In the genomic region with DNA sequence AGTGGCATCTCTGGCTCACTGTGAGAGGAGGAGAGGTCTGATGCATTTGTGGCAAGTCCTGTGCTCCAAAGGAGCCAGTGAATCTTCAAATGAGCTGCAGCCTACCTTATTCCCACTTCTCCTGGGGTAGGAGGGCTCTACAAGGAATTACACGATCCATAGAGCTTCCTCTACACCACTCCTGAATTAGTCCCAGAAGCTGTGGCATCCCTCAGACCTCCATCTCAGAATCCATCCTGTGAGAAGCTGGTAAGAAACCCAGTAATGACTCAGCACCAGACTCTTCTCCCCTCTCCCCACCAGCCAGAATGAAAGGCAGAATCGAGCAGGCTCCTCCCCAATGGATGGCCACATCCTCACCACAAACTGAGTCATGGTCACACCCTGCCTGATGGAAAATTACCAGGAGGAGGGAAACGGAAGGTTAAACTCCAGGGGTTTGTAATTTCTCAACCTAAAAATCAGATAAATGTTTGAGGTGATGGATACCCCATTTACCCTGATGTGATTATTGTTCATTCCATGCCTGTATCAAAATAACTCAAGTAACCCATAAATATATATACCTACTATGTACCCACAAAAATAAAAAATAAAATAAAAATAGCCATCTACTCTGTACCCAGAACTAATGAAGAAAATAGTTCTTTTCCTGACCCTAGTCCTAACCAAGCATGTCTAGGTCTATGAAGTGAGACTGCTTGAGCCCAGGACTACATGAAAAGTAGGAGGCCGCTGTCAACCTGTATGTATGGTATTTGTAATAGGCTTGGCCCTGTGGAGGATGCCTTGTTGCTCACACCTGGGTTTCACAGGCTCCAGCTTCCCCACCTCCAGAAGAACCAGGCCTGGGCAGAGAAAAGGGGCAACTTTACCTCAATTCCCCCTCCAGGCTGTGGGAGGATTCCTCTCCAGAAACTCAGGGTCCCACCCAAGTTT, we compare ENCODE assay signal across 1 cellular context.
TF ChIP-seq lines count a peak whose summit lies in the region.

No MANE protein-coding gene starts in this region.

TF ChIP-seq in K562, 482 proteins besides CTCF, POLR2A, EP300 and RAD21 (continued from another document and continues in another):
- no peak for TF ChIP-seq RBBP5 (IDR thresholded peaks at IDR 0.05; ENCODE audit: borderline replicate concordance, insufficient read depth, low read length, poor library complexity, severe bottlenecking)
- no peak for TF ChIP-seq NFYB (IDR thresholded peaks at IDR 0.05; ENCODE audit: extremely low read depth, insufficient read length)
- no peak for TF ChIP-seq ZFP1 (CRISPR knock-in tag; IDR thresholded peaks at IDR 0.05)
- TF ChIP-seq SMARCE1 (IDR thresholded peaks at IDR 0.05), result peak; percentile 86
- TF ChIP-seq SAFB (IDR thresholded peaks at IDR 0.05; ENCODE audit: borderline replicate concordance, low read depth, low read length), result no peak
- TF ChIP-seq, protein P1, sequence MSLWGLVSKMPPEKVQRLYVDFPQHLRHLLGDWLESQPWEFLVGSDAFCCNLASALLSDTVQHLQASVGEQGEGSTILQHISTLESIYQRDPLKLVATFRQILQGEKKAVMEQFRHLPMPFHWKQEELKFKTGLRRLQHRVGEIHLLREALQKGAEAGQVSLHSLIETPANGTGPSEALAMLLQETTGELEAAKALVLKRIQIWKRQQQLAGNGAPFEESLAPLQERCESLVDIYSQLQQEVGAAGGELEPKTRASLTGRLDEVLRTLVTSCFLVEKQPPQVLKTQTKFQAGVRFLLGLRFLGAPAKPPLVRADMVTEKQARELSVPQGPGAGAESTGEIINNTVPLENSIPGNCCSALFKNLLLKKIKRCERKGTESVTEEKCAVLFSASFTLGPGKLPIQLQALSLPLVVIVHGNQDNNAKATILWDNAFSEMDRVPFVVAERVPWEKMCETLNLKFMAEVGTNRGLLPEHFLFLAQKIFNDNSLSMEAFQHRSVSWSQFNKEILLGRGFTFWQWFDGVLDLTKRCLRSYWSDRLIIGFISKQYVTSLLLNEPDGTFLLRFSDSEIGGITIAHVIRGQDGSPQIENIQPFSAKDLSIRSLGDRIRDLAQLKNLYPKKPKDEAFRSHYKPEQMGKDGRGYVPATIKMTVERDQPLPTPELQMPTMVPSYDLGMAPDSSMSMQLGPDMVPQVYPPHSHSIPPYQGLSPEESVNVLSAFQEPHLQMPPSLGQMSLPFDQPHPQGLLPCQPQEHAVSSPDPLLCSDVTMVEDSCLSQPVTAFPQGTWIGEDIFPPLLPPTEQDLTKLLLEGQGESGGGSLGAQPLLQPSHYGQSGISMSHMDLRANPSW (CRISPR knock-in tag; IDR thresholded peaks at IDR 0.05), result no peak
- no peak for TF ChIP-seq ZNF551 (CRISPR knock-in tag; IDR thresholded peaks at IDR 0.05)
- TF ChIP-seq BRD4 (IDR thresholded peaks at IDR 0.05), result 0 out of 2 replicates have a peak, but pooled peaks have one; percentile 27
- TF ChIP-seq ZNF253 (CRISPR knock-in tag; conservative IDR thresholded peaks at IDR 0.05), result no peak
- TF ChIP-seq, protein P2, sequence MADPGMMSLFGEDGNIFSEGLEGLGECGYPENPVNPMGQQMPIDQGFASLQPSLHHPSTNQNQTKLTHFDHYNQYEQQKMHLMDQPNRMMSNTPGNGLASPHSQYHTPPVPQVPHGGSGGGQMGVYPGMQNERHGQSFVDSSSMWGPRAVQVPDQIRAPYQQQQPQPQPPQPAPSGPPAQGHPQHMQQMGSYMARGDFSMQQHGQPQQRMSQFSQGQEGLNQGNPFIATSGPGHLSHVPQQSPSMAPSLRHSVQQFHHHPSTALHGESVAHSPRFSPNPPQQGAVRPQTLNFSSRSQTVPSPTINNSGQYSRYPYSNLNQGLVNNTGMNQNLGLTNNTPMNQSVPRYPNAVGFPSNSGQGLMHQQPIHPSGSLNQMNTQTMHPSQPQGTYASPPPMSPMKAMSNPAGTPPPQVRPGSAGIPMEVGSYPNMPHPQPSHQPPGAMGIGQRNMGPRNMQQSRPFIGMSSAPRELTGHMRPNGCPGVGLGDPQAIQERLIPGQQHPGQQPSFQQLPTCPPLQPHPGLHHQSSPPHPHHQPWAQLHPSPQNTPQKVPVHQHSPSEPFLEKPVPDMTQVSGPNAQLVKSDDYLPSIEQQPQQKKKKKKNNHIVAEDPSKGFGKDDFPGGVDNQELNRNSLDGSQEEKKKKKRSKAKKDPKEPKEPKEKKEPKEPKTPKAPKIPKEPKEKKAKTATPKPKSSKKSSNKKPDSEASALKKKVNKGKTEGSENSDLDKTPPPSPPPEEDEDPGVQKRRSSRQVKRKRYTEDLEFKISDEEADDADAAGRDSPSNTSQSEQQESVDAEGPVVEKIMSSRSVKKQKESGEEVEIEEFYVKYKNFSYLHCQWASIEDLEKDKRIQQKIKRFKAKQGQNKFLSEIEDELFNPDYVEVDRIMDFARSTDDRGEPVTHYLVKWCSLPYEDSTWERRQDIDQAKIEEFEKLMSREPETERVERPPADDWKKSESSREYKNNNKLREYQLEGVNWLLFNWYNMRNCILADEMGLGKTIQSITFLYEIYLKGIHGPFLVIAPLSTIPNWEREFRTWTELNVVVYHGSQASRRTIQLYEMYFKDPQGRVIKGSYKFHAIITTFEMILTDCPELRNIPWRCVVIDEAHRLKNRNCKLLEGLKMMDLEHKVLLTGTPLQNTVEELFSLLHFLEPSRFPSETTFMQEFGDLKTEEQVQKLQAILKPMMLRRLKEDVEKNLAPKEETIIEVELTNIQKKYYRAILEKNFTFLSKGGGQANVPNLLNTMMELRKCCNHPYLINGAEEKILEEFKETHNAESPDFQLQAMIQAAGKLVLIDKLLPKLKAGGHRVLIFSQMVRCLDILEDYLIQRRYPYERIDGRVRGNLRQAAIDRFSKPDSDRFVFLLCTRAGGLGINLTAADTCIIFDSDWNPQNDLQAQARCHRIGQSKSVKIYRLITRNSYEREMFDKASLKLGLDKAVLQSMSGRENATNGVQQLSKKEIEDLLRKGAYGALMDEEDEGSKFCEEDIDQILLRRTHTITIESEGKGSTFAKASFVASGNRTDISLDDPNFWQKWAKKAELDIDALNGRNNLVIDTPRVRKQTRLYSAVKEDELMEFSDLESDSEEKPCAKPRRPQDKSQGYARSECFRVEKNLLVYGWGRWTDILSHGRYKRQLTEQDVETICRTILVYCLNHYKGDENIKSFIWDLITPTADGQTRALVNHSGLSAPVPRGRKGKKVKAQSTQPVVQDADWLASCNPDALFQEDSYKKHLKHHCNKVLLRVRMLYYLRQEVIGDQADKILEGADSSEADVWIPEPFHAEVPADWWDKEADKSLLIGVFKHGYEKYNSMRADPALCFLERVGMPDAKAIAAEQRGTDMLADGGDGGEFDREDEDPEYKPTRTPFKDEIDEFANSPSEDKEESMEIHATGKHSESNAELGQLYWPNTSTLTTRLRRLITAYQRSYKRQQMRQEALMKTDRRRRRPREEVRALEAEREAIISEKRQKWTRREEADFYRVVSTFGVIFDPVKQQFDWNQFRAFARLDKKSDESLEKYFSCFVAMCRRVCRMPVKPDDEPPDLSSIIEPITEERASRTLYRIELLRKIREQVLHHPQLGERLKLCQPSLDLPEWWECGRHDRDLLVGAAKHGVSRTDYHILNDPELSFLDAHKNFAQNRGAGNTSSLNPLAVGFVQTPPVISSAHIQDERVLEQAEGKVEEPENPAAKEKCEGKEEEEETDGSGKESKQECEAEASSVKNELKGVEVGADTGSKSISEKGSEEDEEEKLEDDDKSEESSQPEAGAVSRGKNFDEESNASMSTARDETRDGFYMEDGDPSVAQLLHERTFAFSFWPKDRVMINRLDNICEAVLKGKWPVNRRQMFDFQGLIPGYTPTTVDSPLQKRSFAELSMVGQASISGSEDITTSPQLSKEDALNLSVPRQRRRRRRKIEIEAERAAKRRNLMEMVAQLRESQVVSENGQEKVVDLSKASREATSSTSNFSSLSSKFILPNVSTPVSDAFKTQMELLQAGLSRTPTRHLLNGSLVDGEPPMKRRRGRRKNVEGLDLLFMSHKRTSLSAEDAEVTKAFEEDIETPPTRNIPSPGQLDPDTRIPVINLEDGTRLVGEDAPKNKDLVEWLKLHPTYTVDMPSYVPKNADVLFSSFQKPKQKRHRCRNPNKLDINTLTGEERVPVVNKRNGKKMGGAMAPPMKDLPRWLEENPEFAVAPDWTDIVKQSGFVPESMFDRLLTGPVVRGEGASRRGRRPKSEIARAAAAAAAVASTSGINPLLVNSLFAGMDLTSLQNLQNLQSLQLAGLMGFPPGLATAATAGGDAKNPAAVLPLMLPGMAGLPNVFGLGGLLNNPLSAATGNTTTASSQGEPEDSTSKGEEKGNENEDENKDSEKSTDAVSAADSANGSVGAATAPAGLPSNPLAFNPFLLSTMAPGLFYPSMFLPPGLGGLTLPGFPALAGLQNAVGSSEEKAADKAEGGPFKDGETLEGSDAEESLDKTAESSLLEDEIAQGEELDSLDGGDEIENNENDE (IDR thresholded peaks at IDR 0.05; ENCODE audit: low read depth, low read length), result no peak
- no peak for TF ChIP-seq ETV5 (CRISPR knock-in tag; IDR thresholded peaks at IDR 0.05; ENCODE audit: low read depth)
- TF ChIP-seq, protein P3, sequence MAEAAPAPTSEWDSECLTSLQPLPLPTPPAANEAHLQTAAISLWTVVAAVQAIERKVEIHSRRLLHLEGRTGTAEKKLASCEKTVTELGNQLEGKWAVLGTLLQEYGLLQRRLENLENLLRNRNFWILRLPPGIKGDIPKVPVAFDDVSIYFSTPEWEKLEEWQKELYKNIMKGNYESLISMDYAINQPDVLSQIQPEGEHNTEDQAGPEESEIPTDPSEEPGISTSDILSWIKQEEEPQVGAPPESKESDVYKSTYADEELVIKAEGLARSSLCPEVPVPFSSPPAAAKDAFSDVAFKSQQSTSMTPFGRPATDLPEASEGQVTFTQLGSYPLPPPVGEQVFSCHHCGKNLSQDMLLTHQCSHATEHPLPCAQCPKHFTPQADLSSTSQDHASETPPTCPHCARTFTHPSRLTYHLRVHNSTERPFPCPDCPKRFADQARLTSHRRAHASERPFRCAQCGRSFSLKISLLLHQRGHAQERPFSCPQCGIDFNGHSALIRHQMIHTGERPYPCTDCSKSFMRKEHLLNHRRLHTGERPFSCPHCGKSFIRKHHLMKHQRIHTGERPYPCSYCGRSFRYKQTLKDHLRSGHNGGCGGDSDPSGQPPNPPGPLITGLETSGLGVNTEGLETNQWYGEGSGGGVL (CRISPR knock-in tag; IDR thresholded peaks at IDR 0.05), result no peak
- peak; percentile 96 for TF ChIP-seq JUND (IDR thresholded peaks at IDR 0.05; ENCODE audit: borderline replicate concordance, low read depth, low read length)
- TF ChIP-seq JUND (tag; IDR thresholded peaks at IDR 0.05; ENCODE audit: borderline replicate concordance, low read depth, low read length), result peak; percentile 94
- TF ChIP-seq RBM39 (optimal IDR thresholded peaks at IDR 0.05; ENCODE audit: low read depth, low read length), result no peak
- TF ChIP-seq, protein P4, sequence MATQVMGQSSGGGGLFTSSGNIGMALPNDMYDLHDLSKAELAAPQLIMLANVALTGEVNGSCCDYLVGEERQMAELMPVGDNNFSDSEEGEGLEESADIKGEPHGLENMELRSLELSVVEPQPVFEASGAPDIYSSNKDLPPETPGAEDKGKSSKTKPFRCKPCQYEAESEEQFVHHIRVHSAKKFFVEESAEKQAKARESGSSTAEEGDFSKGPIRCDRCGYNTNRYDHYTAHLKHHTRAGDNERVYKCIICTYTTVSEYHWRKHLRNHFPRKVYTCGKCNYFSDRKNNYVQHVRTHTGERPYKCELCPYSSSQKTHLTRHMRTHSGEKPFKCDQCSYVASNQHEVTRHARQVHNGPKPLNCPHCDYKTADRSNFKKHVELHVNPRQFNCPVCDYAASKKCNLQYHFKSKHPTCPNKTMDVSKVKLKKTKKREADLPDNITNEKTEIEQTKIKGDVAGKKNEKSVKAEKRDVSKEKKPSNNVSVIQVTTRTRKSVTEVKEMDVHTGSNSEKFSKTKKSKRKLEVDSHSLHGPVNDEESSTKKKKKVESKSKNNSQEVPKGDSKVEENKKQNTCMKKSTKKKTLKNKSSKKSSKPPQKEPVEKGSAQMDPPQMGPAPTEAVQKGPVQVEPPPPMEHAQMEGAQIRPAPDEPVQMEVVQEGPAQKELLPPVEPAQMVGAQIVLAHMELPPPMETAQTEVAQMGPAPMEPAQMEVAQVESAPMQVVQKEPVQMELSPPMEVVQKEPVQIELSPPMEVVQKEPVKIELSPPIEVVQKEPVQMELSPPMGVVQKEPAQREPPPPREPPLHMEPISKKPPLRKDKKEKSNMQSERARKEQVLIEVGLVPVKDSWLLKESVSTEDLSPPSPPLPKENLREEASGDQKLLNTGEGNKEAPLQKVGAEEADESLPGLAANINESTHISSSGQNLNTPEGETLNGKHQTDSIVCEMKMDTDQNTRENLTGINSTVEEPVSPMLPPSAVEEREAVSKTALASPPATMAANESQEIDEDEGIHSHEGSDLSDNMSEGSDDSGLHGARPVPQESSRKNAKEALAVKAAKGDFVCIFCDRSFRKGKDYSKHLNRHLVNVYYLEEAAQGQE (CRISPR knock-in tag; IDR thresholded peaks at IDR 0.05; ENCODE audit: low read depth), result peak; percentile 18; the same call in 1 of the 2 replicates
- TF ChIP-seq, protein P5, sequence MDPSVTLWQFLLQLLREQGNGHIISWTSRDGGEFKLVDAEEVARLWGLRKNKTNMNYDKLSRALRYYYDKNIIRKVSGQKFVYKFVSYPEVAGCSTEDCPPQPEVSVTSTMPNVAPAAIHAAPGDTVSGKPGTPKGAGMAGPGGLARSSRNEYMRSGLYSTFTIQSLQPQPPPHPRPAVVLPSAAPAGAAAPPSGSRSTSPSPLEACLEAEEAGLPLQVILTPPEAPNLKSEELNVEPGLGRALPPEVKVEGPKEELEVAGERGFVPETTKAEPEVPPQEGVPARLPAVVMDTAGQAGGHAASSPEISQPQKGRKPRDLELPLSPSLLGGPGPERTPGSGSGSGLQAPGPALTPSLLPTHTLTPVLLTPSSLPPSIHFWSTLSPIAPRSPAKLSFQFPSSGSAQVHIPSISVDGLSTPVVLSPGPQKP (CRISPR knock-in tag; IDR thresholded peaks at IDR 0.05), result no peak
- TF ChIP-seq, protein P6, sequence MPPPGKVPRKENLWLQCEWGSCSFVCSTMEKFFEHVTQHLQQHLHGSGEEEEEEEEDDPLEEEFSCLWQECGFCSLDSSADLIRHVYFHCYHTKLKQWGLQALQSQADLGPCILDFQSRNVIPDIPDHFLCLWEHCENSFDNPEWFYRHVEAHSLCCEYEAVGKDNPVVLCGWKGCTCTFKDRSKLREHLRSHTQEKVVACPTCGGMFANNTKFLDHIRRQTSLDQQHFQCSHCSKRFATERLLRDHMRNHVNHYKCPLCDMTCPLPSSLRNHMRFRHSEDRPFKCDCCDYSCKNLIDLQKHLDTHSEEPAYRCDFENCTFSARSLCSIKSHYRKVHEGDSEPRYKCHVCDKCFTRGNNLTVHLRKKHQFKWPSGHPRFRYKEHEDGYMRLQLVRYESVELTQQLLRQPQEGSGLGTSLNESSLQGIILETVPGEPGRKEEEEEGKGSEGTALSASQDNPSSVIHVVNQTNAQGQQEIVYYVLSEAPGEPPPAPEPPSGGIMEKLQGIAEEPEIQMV (tag; conservative IDR thresholded peaks at IDR 0.05; ENCODE audit: low read depth), result no peak
- TF ChIP-seq, protein P7, sequence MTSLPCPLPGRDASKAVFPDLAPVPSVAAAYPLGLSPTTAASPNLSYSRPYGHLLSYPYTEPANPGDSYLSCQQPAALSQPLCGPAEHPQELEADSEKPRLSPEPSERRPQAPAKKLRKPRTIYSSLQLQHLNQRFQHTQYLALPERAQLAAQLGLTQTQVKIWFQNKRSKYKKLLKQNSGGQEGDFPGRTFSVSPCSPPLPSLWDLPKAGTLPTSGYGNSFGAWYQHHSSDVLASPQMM (CRISPR knock-in tag; IDR thresholded peaks at IDR 0.05), result no peak
- no peak for TF ChIP-seq POLR3G (IDR thresholded peaks at IDR 0.05; ENCODE audit: extremely low read depth, insufficient read length, insufficient replicate concordance)
- peak in 1 of 2 experiments; percentile 48; a peak in 2 of 4 replicates for TF ChIP-seq KDM1A (IDR thresholded peaks at IDR 0.05)
- TF ChIP-seq TBL1XR1 (IDR thresholded peaks at IDR 0.05; ENCODE audit: low read length in 2 of 2), result peak in 1 of 2 experiments; percentile 74; a peak in 1 of 4 replicates
